11 cellular contexts compared by ENCODE assay signal in the genomic region with DNA sequence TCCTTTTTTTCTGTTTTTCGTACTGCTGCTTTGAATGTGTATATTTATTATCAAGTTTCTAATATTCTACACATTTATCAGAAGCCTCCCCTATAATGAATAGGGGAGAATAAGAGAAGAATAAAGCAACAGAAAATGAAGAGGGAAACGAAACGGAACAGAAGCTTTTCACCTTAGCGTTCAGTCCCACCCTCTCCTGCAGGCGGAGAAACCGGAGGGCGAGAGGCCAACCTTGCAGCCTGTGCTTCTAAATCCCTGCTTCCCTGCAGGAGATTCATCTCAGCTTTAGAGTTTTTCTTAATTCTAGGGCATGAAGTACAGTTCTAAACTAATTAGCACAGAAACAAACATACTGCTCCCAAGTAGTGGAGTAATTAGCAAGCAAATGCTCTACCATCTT.
DNase-seq lines count a peak whose midpoint lies in the region; ATAC-seq and TF ChIP-seq lines count a peak whose summit lies in the region.
"Had no signal": no experiment of that assay in that cellular context is flagged by ENCODE, and none has a peak within 500 bp of the region (broad histone marks: within the 10 kb centered on the region; RNA-seq: fewer than 3 reads in every experiment).

No MANE protein-coding gene starts in this region.

- no peaks in the 10 kb centered on the region for H3K9me3 ChIP-seq in CD4-positive, alpha-beta memory T cell (ENCODE audit: control insufficient read depth in 1 of 2, low read length in 2 of 2)
- no peaks in the 10 kb centered on the region for H3K9me3 ChIP-seq in neural cell (ENCODE audit: low read length)

- no peaks in the 10 kb centered on the region for H3F3A ChIP-seq in neural cell (ENCODE audit: insufficient read depth, low read length, poor library complexity, severe bottlenecking)

- no peak for TF ChIP-seq RAD21 in neural cell (conservative IDR thresholded peaks at IDR 0.05)

- CTCF ChIA-PET in CD4-positive, alpha-beta memory T cell (lab: Charles Lee; ENCODE audit: partially characterized antibody): interaction anchor here (1.0 to 2.2 kb wide), 4 partner anchors 12 to 207 kb away, joined by 3 to 13 read pairs (median 5); no protein-coding TSS in a partner anchor

- H3K27me3 ChIP-seq in CD4-positive, alpha-beta memory T cell (ENCODE audit: insufficient read depth, low read length): no peaks in the 10 kb centered on the region
- no peaks in the 10 kb centered on the region for H3K27me3 ChIP-seq in neural cell (ENCODE audit: insufficient read depth, low read depth, low read length)

- no peaks in the 10 kb centered on the region for H3K9me2 ChIP-seq in neural cell (ENCODE audit: insufficient read depth, low read length)

- peak overlapping the region; percentile 88 for H3K27ac ChIP-seq in CD4-positive, alpha-beta memory T cell (ENCODE audit: low read depth, low read length)
- H3K27ac ChIP-seq in neural cell (ENCODE audit: low read length): peak overlapping the region; percentile 32
- H3K27ac ChIP-seq: VCaP had no signal

- H3K4me2 ChIP-seq in neural cell (ENCODE audit: low read length): no peak overlapping the region

- peaks cover 51% of the 10 kb centered on the region for H3K4me1 ChIP-seq in CD4-positive, alpha-beta memory T cell (ENCODE audit: insufficient read depth, low read length)

- no peak for DNase-seq in CD4-positive, alpha-beta memory T cell
- DNase-seq in NCI-H1092 (lab: John Stamatoyannopoulos, UW) (peak; percentile 0), nucleus accumbens (lab: John Stamatoyannopoulos, UW) (no peak)
- no peak for DNase-seq in effector memory CD8-positive, alpha-beta T cell
- DNase-seq: amniotic stem cell, NCI-H1105 treated with DMSO at 0.1 percent for 48 hours had no signal

- POLR2A ChIA-PET in CD4-positive, alpha-beta memory T cell (lab: Charles Lee; ENCODE audit: partially characterized antibody): interaction anchor here (1.5 to 7.2 kb wide), 5 partner anchors 20 to 210 kb away, joined by 4 to 98 read pairs (median 6); a partner anchor contains a TSS

- H3K4me3 Mint-ChIP-seq in CD4-positive, alpha-beta memory T cell: peak overlapping the region in 3 of 8 donors; percentile 29 to 47 (median 41)
- no peak overlapping the region for H3K4me3 Mint-ChIP-seq in effector memory CD8-positive, alpha-beta T cell

- H3K9ac ChIP-seq in neural cell (ENCODE audit: low read length): peak overlapping the region; percentile 14

- H4K20me1 ChIP-seq in neural cell (ENCODE audit: insufficient read depth): no peaks in the 10 kb centered on the region

- no peak for TF ChIP-seq EP300 in neural cell (conservative IDR thresholded peaks at IDR 0.05; ENCODE audit: poor library complexity, severe bottlenecking)

- no peak overlapping the region for H2AFZ ChIP-seq in neural cell (ENCODE audit: low read depth, low read length)

- peaks cover 39 to 66% (median 47%) of the 10 kb centered on the region in 4 donors for H3K4me1 Mint-ChIP-seq in CD4-positive, alpha-beta memory T cell
- H3K4me1 Mint-ChIP-seq in effector memory CD8-positive, alpha-beta T cell (ENCODE audit: low read depth in 2 of 2): peaks cover 32 to 33% of the 10 kb centered on the region in 2 donors

- no peaks in the 10 kb centered on the region for H3K79me2 ChIP-seq in neural cell (replicated peaks; ENCODE audit: insufficient read depth, low read length)

- no peak overlapping the region for H3K4me3 ChIP-seq in CD4-positive, alpha-beta memory T cell (ENCODE audit: low read length in 2 of 2)
- H3K4me3 ChIP-seq in neural cell (ENCODE audit: low read length): peak overlapping the region; percentile 17

- no peak for ATAC-seq in effector memory CD8-positive, alpha-beta T cell (replicated peaks)
- ATAC-seq in HG03108 (IDR thresholded peaks at IDR 0.05; ENCODE audit: unreplicated experiment) (no peak), GM19467 (IDR thresholded peaks at IDR 0.05; ENCODE audit: unreplicated experiment) (no peak), HG02884 (IDR thresholded peaks at IDR 0.05; ENCODE audit: unreplicated experiment) (no peak)

- peaks cover 0 to 4% of the 10 kb centered on the region in 2 donors for H3K36me3 Mint-ChIP-seq in CD4-positive, alpha-beta memory T cell
- H3K36me3 Mint-ChIP-seq in effector memory CD8-positive, alpha-beta T cell (ENCODE audit: insufficient read depth): peaks cover 41% of the 10 kb centered on the region

- peaks cover 0 to 2% (median 0%) of the 10 kb centered on the region in 8 donors for H3K9me3 Mint-ChIP-seq in CD4-positive, alpha-beta memory T cell
- no peaks in the 10 kb centered on the region for H3K9me3 Mint-ChIP-seq in effector memory CD8-positive, alpha-beta T cell

- no peak for TF ChIP-seq CTCF in neural cell (IDR thresholded peaks at IDR 0.05; ENCODE audit: poor library complexity, severe bottlenecking)

- H3K27me3 Mint-ChIP-seq in CD4-positive, alpha-beta memory T cell: no peaks in the 10 kb centered on the region
- no peaks in the 10 kb centered on the region for H3K27me3 Mint-ChIP-seq in effector memory CD8-positive, alpha-beta T cell

- intact Hi-C loops in CD4-positive, alpha-beta memory T cell (cut with micrococcal nuclease): loop anchor here (10.0 kb wide), 1 partner anchor 1632 kb away; a partner anchor contains a TSS

- H3K27ac Mint-ChIP-seq in CD4-positive, alpha-beta memory T cell: peak overlapping the region; percentile 92 to 100 (median 99)
- peak overlapping the region; percentile 94 to 96 for H3K27ac Mint-ChIP-seq in effector memory CD8-positive, alpha-beta T cell

- H3K36me3 ChIP-seq in CD4-positive, alpha-beta memory T cell (ENCODE audit: insufficient read depth, low read length): no peaks in the 10 kb centered on the region
- H3K36me3 ChIP-seq in neural cell (ENCODE audit: insufficient read depth, low read length): no peaks in the 10 kb centered on the region

TF ChIP-seq in neural cell, 6 proteins besides CTCF, POLR2A, EP300 and RAD21:
- TF ChIP-seq, protein P1, sequence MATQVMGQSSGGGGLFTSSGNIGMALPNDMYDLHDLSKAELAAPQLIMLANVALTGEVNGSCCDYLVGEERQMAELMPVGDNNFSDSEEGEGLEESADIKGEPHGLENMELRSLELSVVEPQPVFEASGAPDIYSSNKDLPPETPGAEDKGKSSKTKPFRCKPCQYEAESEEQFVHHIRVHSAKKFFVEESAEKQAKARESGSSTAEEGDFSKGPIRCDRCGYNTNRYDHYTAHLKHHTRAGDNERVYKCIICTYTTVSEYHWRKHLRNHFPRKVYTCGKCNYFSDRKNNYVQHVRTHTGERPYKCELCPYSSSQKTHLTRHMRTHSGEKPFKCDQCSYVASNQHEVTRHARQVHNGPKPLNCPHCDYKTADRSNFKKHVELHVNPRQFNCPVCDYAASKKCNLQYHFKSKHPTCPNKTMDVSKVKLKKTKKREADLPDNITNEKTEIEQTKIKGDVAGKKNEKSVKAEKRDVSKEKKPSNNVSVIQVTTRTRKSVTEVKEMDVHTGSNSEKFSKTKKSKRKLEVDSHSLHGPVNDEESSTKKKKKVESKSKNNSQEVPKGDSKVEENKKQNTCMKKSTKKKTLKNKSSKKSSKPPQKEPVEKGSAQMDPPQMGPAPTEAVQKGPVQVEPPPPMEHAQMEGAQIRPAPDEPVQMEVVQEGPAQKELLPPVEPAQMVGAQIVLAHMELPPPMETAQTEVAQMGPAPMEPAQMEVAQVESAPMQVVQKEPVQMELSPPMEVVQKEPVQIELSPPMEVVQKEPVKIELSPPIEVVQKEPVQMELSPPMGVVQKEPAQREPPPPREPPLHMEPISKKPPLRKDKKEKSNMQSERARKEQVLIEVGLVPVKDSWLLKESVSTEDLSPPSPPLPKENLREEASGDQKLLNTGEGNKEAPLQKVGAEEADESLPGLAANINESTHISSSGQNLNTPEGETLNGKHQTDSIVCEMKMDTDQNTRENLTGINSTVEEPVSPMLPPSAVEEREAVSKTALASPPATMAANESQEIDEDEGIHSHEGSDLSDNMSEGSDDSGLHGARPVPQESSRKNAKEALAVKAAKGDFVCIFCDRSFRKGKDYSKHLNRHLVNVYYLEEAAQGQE (IDR thresholded peaks at IDR 0.05; ENCODE audit: borderline replicate concordance): no peak
- TF ChIP-seq POLR2AphosphoS5 (IDR thresholded peaks at IDR 0.05) (no peak), TAF1 (IDR thresholded peaks at IDR 0.05; ENCODE audit: low read depth) (no peak), SMC3 (conservative IDR thresholded peaks at IDR 0.05; ENCODE audit: poor library complexity) (no peak), EZH2 (IDR thresholded peaks at IDR 0.05; ENCODE audit: borderline replicate concordance, insufficient read depth, low read length, poor library complexity, severe bottlenecking) (no peak), MXI1 (conservative IDR thresholded peaks at IDR 0.05; ENCODE audit: poor library complexity, severe bottlenecking) (no peak)
